In the genomic region with DNA sequence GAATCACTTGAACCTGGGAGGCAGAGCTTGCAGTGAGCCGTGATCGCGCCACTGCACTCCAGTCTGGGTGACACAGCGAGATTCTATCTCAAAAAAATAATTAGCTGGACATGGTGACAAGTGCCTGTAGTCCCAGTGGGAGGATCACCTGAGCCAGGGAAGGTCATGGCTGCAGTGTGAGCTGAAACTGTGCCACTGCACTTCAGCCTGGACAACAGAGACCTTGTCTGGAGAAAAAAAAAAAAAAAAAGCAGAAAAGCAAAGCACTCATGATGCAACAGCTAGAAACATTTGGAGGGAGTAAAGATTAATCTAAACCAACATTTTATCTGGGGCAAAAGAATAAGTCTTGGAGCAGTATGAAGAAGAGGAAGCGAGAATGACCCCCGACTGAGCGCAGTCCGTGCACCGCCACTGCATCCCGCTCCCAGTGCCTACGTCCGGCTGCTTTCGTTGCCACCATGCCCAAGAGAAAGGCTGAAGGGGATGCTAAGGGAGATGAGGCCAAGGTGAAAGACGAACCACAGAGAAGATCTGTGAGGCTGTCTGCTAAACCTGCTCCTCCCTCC, we compare ENCODE assay signal across 1 cellular context.
A peak's percentile ranks its signal among the peaks of the same experiment; 100 is the strongest.
TF ChIP-seq lines count a peak whose summit lies in the region.

No MANE protein-coding gene starts in this region.

TF ChIP-seq in K562, 482 proteins besides CTCF, POLR2A, EP300 and RAD21 (continued from another document and continues in another):
- TF ChIP-seq, protein P1, sequence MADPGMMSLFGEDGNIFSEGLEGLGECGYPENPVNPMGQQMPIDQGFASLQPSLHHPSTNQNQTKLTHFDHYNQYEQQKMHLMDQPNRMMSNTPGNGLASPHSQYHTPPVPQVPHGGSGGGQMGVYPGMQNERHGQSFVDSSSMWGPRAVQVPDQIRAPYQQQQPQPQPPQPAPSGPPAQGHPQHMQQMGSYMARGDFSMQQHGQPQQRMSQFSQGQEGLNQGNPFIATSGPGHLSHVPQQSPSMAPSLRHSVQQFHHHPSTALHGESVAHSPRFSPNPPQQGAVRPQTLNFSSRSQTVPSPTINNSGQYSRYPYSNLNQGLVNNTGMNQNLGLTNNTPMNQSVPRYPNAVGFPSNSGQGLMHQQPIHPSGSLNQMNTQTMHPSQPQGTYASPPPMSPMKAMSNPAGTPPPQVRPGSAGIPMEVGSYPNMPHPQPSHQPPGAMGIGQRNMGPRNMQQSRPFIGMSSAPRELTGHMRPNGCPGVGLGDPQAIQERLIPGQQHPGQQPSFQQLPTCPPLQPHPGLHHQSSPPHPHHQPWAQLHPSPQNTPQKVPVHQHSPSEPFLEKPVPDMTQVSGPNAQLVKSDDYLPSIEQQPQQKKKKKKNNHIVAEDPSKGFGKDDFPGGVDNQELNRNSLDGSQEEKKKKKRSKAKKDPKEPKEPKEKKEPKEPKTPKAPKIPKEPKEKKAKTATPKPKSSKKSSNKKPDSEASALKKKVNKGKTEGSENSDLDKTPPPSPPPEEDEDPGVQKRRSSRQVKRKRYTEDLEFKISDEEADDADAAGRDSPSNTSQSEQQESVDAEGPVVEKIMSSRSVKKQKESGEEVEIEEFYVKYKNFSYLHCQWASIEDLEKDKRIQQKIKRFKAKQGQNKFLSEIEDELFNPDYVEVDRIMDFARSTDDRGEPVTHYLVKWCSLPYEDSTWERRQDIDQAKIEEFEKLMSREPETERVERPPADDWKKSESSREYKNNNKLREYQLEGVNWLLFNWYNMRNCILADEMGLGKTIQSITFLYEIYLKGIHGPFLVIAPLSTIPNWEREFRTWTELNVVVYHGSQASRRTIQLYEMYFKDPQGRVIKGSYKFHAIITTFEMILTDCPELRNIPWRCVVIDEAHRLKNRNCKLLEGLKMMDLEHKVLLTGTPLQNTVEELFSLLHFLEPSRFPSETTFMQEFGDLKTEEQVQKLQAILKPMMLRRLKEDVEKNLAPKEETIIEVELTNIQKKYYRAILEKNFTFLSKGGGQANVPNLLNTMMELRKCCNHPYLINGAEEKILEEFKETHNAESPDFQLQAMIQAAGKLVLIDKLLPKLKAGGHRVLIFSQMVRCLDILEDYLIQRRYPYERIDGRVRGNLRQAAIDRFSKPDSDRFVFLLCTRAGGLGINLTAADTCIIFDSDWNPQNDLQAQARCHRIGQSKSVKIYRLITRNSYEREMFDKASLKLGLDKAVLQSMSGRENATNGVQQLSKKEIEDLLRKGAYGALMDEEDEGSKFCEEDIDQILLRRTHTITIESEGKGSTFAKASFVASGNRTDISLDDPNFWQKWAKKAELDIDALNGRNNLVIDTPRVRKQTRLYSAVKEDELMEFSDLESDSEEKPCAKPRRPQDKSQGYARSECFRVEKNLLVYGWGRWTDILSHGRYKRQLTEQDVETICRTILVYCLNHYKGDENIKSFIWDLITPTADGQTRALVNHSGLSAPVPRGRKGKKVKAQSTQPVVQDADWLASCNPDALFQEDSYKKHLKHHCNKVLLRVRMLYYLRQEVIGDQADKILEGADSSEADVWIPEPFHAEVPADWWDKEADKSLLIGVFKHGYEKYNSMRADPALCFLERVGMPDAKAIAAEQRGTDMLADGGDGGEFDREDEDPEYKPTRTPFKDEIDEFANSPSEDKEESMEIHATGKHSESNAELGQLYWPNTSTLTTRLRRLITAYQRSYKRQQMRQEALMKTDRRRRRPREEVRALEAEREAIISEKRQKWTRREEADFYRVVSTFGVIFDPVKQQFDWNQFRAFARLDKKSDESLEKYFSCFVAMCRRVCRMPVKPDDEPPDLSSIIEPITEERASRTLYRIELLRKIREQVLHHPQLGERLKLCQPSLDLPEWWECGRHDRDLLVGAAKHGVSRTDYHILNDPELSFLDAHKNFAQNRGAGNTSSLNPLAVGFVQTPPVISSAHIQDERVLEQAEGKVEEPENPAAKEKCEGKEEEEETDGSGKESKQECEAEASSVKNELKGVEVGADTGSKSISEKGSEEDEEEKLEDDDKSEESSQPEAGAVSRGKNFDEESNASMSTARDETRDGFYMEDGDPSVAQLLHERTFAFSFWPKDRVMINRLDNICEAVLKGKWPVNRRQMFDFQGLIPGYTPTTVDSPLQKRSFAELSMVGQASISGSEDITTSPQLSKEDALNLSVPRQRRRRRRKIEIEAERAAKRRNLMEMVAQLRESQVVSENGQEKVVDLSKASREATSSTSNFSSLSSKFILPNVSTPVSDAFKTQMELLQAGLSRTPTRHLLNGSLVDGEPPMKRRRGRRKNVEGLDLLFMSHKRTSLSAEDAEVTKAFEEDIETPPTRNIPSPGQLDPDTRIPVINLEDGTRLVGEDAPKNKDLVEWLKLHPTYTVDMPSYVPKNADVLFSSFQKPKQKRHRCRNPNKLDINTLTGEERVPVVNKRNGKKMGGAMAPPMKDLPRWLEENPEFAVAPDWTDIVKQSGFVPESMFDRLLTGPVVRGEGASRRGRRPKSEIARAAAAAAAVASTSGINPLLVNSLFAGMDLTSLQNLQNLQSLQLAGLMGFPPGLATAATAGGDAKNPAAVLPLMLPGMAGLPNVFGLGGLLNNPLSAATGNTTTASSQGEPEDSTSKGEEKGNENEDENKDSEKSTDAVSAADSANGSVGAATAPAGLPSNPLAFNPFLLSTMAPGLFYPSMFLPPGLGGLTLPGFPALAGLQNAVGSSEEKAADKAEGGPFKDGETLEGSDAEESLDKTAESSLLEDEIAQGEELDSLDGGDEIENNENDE (IDR thresholded peaks at IDR 0.05; ENCODE audit: low read depth, low read length), result no peak
- no peak for TF ChIP-seq SMARCA5 (IDR thresholded peaks at IDR 0.05)
- no peak for TF ChIP-seq BRF1 (IDR thresholded peaks at IDR 0.05; ENCODE audit: borderline replicate concordance, extremely low read depth, insufficient read length)
- TF ChIP-seq, protein P2, sequence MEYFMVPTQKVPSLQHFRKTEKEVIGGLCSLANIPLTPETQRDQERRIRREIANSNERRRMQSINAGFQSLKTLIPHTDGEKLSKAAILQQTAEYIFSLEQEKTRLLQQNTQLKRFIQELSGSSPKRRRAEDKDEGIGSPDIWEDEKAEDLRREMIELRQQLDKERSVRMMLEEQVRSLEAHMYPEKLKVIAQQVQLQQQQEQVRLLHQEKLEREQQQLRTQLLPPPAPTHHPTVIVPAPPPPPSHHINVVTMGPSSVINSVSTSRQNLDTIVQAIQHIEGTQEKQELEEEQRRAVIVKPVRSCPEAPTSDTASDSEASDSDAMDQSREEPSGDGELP (CRISPR knock-in tag; IDR thresholded peaks at IDR 0.05; ENCODE audit: borderline replicate concordance), result peak; percentile 35; the same call in 1 of the 2 replicates
- TF ChIP-seq, protein P3, sequence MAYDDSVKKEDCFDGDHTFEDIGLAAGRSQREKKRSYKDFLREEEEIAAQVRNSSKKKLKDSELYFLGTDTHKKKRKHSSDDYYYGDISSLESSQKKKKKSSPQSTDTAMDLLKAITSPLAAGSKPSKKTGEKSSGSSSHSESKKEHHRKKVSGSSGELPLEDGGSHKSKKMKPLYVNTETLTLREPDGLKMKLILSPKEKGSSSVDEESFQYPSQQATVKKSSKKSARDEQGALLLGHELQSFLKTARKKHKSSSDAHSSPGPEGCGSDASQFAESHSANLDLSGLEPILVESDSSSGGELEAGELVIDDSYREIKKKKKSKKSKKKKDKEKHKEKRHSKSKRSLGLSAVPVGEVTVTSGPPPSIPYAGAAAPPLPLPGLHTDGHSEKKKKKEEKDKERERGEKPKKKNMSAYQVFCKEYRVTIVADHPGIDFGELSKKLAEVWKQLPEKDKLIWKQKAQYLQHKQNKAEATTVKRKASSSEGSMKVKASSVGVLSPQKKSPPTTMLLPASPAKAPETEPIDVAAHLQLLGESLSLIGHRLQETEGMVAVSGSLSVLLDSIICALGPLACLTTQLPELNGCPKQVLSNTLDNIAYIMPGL (CRISPR knock-in tag; IDR thresholded peaks at IDR 0.05), result no peak
- peak; percentile 74 for TF ChIP-seq BRD9 (IDR thresholded peaks at IDR 0.05; ENCODE audit: low read depth, partially characterized antibody)
- TF ChIP-seq, protein P4, sequence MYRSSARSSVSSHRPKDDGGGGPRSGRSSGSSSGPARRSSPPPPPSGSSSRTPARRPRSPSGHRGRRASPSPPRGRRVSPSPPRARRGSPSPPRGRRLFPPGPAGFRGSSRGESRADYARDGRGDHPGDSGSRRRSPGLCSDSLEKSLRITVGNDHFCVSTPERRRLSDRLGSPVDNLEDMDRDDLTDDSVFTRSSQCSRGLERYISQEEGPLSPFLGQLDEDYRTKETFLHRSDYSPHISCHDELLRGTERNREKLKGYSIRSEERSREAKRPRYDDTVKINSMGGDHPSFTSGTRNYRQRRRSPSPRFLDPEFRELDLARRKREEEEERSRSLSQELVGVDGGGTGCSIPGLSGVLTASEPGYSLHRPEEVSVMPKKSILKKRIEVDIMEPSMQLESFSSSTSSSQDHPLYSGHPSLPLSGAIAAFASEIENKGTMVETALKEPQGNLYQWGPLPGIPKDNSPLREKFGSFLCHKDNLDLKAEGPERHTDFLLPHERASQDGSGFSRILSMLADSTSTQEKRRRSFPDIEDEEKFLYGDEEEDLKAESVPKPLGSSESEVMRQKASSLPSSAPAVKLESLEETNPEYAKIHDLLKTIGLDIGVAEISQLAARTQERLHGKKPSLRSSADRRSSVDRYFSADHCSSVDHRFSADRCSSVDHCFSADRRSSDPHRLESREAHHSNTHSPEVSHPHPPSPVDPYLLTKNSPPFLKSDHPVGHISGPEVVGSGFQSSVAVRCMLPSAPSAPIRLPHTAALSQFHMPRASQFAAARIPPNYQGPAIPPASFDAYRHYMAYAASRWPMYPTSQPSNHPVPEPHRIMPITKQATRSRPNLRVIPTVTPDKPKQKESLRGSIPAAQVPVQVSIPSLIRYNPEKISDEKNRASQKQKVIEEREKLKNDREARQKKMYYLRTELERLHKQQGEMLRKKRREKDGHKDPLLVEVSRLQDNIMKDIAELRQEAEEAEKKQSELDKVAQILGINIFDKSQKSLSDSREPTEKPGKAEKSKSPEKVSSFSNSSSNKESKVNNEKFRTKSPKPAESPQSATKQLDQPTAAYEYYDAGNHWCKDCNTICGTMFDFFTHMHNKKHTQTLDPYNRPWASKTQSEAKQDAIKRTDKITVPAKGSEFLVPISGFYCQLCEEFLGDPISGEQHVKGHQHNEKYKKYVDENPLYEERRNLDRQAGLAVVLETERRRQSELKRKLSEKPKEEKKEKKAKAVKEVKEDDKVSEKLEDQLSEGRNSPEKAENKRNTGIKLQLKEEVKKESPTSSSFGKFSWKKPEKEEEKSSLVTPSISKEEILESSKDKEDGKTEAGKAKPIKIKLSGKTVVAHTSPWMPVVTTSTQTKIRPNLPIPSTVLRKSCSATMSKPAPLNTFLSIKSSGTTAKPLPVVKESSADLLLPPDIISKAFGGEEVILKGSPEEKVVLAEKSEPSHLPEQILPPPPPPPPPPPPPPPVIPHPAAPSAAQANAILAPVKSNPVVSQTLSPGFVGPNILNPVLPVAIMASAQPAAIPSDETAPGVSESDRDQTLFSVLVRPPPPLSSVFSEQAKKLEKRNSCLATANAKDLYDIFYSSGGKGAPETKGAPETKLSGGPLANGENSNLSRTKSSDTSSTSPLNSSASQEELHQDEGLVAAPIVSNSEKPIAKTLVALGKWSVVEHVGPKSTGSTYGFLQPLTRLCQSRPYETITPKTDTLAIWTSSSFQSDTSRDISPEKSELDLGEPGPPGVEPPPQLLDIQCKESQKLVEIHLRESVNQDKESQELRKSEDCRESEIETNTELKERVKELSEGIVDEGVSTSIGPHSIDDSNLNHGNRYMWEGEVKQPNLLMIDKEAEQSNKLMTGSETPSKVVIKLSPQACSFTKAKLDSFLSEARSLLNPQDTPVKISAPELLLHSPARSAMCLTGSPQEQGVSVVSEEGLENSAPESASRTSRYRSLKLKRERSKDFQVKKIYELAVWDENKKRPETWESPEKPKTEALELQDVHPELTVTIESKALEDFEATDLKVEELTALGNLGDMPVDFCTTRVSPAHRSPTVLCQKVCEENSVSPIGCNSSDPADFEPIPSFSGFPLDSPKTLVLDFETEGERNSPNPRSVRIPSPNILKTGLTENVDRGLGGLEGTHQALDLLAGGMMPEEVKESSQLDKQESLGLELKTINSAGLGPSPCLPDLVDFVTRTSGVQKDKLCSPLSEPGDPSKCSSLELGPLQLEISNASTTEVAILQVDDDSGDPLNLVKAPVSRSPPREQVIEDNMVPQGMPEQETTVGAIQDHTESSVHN (IDR thresholded peaks at IDR 0.05; ENCODE audit: borderline replicate concordance in 1 of 2, low read depth in 1 of 2), result 0 out of 4 replicates have a peak, but pooled peaks of 1 of the 2 experiments have one; percentile 30
- TF ChIP-seq GATA2 (CRISPR knock-in tag; IDR thresholded peaks at IDR 0.05), result peak; percentile 35; the same call in 1 of the 2 replicates
- TF ChIP-seq NONO (IDR thresholded peaks at IDR 0.05; ENCODE audit: low read depth in 2 of 2, low read length in 1 of 2), result no peak
- TF ChIP-seq MEIS2 (IDR thresholded peaks at IDR 0.05; ENCODE audit: partially characterized antibody), result peak; percentile 72
- TF ChIP-seq SMAD4 (CRISPR knock-in tag; conservative IDR thresholded peaks at IDR 0.05), result peak; percentile 78
- TF ChIP-seq, protein P5, sequence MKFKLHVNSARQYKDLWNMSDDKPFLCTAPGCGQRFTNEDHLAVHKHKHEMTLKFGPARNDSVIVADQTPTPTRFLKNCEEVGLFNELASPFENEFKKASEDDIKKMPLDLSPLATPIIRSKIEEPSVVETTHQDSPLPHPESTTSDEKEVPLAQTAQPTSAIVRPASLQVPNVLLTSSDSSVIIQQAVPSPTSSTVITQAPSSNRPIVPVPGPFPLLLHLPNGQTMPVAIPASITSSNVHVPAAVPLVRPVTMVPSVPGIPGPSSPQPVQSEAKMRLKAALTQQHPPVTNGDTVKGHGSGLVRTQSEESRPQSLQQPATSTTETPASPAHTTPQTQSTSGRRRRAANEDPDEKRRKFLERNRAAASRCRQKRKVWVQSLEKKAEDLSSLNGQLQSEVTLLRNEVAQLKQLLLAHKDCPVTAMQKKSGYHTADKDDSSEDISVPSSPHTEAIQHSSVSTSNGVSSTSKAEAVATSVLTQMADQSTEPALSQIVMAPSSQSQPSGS (CRISPR knock-in tag; IDR thresholded peaks at IDR 0.05), result no peak
- no peak for TF ChIP-seq SP2 (IDR thresholded peaks at IDR 0.05; ENCODE audit: extremely low read depth, low read depth, low read length, poor library complexity, severe bottlenecking)
- peak; percentile 63; the same call in 1 of the 2 replicates for TF ChIP-seq ZNF584 (CRISPR knock-in tag; IDR thresholded peaks at IDR 0.05; ENCODE audit: low read depth)
- TF ChIP-seq MAFF (IDR thresholded peaks at IDR 0.05; ENCODE audit: low read length), result peak; percentile 43; the same call in 1 of the 2 replicates
- TF ChIP-seq RCOR1 (IDR thresholded peaks at IDR 0.05; ENCODE audit: borderline replicate concordance in 1 of 2, low read depth in 2 of 2, low read length in 2 of 2), result peak in 1 of 2 experiments; percentile 68; a peak in 1 of 4 replicates
- TF ChIP-seq, protein P6, sequence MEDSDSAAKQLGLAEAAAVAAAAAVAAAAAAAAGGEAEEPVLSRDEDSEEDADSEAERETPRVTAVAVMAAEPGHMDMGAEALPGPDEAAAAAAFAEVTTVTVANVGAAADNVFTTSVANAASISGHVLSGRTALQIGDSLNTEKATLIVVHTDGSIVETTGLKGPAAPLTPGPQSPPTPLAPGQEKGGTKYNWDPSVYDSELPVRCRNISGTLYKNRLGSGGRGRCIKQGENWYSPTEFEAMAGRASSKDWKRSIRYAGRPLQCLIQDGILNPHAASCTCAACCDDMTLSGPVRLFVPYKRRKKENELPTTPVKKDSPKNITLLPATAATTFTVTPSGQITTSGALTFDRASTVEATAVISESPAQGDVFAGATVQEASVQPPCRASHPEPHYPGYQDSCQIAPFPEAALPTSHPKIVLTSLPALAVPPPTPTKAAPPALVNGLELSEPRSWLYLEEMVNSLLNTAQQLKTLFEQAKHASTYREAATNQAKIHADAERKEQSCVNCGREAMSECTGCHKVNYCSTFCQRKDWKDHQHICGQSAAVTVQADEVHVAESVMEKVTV (CRISPR knock-in tag; IDR thresholded peaks at IDR 0.05), result no peak
- no peak for TF ChIP-seq GTF2A2 (tag; IDR thresholded peaks at IDR 0.05)
